ENCODE assay signal across 15 cellular contexts in genomic region chr3:25038907-25039306, GRCh38.
DNase-seq lines count a peak whose midpoint lies in the region; ATAC-seq and TF ChIP-seq lines count a peak whose summit lies in the region.
"Had no signal": no experiment of that assay in that cellular context is flagged by ENCODE, and none has a peak within 500 bp of the region (broad histone marks: within the 10 kb centered on the region; RNA-seq: fewer than 3 reads in every experiment).

No MANE protein-coding gene starts in this region.

- ATAC-seq in HG02798 (IDR thresholded peaks at IDR 0.05; ENCODE audit: poor library complexity, unreplicated experiment), result peak; percentile 56
- ATAC-seq in GM21526 (IDR thresholded peaks at IDR 0.05; ENCODE audit: low FRiP score, unreplicated experiment), result no peak
- ATAC-seq: lower lobe of right lung, pancreas had no signal

- no peak overlapping the region for H3K4me3 ChIP-seq in retinal pigment epithelial cell (ENCODE audit: low read length)
- H3K4me3 ChIP-seq: lower lobe of right lung, pancreas had no signal

- intact Hi-C loops in head of caudate nucleus (cut with DNase I), result no loop called here

- no peak for TF ChIP-seq CTCF in retinal pigment epithelial cell (conservative IDR thresholded peaks at IDR 0.05; ENCODE audit: low read depth, low read length)

- DNase-seq in NCI-H526 treated with DMSO at 0.1 percent for 48 hours (lab: John Stamatoyannopoulos, UW), result peak; percentile 26
- peak; percentile 30 for DNase-seq in dedifferentiated amniotic fluid mesenchymal stem cell (ENCODE audit: extremely low spot score)
- DNase-seq in retinal pigment epithelial cell (ENCODE audit: low read depth), result peak; percentile 62
- no peak for DNase-seq in SW480 (ENCODE audit: low spot score)
- DNase-seq in head of caudate nucleus, result no peak
- DNase-seq: activated CD4-positive, alpha-beta T cell treated with anti-CD3 and anti-CD28 coated beads, Interleukin-2, amount 50 U/mL, for 48 hours; activated naive CD4-positive, alpha-beta T cell treated with anti-CD3 and anti-CD28 coated beads for 36 hours; dermis blood vessel endothelial cell; lower lobe of right lung; NCI-H1436 treated with DMSO at 0.1 percent for 48 hours; NCI-H345; pancreas; stimulated activated CD4-positive, alpha-beta T cell treated with anti-CD3 and anti-CD28 coated beads, Interleukin-2, amount 100 ng/mL, for 48 hours had no signal

Comparison
In these comparisons a context has a peak if more than half of its experiments do, and no peak if none do; other contexts are left out.
1. DNase-seq: peak in NCI-H526 treated with DMSO at 0.1 percent for 48 hours (single experiment), dedifferentiated amniotic fluid mesenchymal stem cell (single experiment) and retinal pigment epithelial cell (single experiment); none in SW480 (single experiment) and head of caudate nucleus (0 of 42).